Comparison of ENCODE assay signal across 18 cellular contexts in genomic region chr15:67009576-67010569, GRCh38. TPM values are rescaled to one million over a fixed set of nuclear protein-coding genes. Genes with fewer than 3 reads are reported as not detected.
DNase-seq lines count a peak whose midpoint lies in the region; ATAC-seq, FAIRE-seq and TF ChIP-seq lines count a peak whose summit lies in the region.
"Had no signal": no experiment of that assay in that cellular context is flagged by ENCODE, and none has a peak within 500 bp of the region (broad histone marks: within the 10 kb centered on the region; RNA-seq: fewer than 3 reads in every experiment).

No MANE protein-coding gene starts in this region.

- H3K4me3 Mint-ChIP-seq in activated CD8-positive, alpha-beta memory T cell treated with anti-CD3 and anti-CD28 coated beads, Interleukin-2, amount 10 ng/mL, durations not matched to agents 7 days and 5 days = no peak overlapping the region
- H3K4me3 Mint-ChIP-seq in osteocyte (ENCODE audit: unreplicated experiment) = no peak overlapping the region

- TF ChIP-seq RAD21 in GM12878 (IDR thresholded peaks at IDR 0.05; ENCODE audit: insufficient read depth, low read depth, low read length) = no peak

- peaks cover 3% of the 10 kb centered on the region for H3K27me3 Mint-ChIP-seq in activated CD8-positive, alpha-beta memory T cell treated with anti-CD3 and anti-CD28 coated beads, Interleukin-2, amount 10 ng/mL, durations not matched to agents 7 days and 5 days
- H3K27me3 Mint-ChIP-seq in osteocyte (ENCODE audit: unreplicated experiment) = no peaks in the 10 kb centered on the region

- no peak overlapping the region for H2AFZ ChIP-seq in GM12878 (ENCODE audit: control insufficient read depth, low read depth, low read length)

- H3K9me3 Mint-ChIP-seq in activated CD8-positive, alpha-beta memory T cell treated with anti-CD3 and anti-CD28 coated beads, Interleukin-2, amount 10 ng/mL, durations not matched to agents 7 days and 5 days (ENCODE audit: low read depth) = no peaks in the 10 kb centered on the region
- no peaks in the 10 kb centered on the region for H3K9me3 Mint-ChIP-seq in osteocyte (ENCODE audit: unreplicated experiment)

- intact Hi-C loops in GM12878 (cut with micrococcal nuclease; ENCODE audit: unreplicated experiment) = no loop called here

- peak; percentile 85 for ATAC-seq in activated CD8-positive, alpha-beta memory T cell treated with anti-CD3 and anti-CD28 coated beads, Interleukin-2, amount 10 ng/mL, durations not matched to agents 7 days and 5 days
- ATAC-seq in GM12878 (peak; percentile 64), GM21515 (IDR thresholded peaks at IDR 0.05; ENCODE audit: unreplicated experiment) (no peak)
- ATAC-seq: PC-3 had no signal

- no peak overlapping the region for H3K4me3 ChIP-seq in GM12865 (ENCODE audit: low read depth, low read length)
- no peak overlapping the region for H3K4me3 ChIP-seq in GM12878
- H3K4me3 ChIP-seq: SJCRH30 had no signal

- H4K20me1 ChIP-seq in GM12878 (ENCODE audit: control insufficient read depth, insufficient read depth) = no peaks in the 10 kb centered on the region

- CTCF ChIA-PET in activated CD8-positive, alpha-beta memory T cell treated with anti-CD3 and anti-CD28 coated beads, Interleukin-2, amount 10 ng/mL, durations not matched to agents 7 days and 5 days (lab: Charles Lee) = no interaction called here
- CTCF ChIA-PET in GM12878 (lab: Yijun Ruan, JAX) = interaction anchor here (0.6 kb wide), 1 partner anchor 169 kb away, joined by 4 read pairs; no protein-coding TSS in a partner anchor

- WGBS in GM12878 (ENCODE audit: insufficient coverage, insufficient replicate concordance, low lambda C conversion rate, missing lambda C conversion rate) = 49% methylated on average over 7 of the region's 7 CpGs

- RAD21 ChIA-PET in GM12878 (lab: Charles Lee; ENCODE audit: unreplicated experiment) = no interaction called here

- no peaks in the 10 kb centered on the region for H3K36me3 Mint-ChIP-seq in activated CD8-positive, alpha-beta memory T cell treated with anti-CD3 and anti-CD28 coated beads, Interleukin-2, amount 10 ng/mL, durations not matched to agents 7 days and 5 days
- H3K36me3 Mint-ChIP-seq in osteocyte (ENCODE audit: unreplicated experiment) = no peaks in the 10 kb centered on the region

- H3K27ac ChIP-seq in GM12878 (ENCODE audit: control insufficient read depth, insufficient read depth) = no peak overlapping the region
- H3K27ac ChIP-seq: RWPE1, SJCRH30 had no signal

- H3K27me3 ChIP-seq in GM12878 (replicated peaks in 1 of 2; ENCODE audit: control insufficient read depth in 2 of 2, insufficient read depth in 2 of 2, low read length in 1 of 2) = no peaks in the 10 kb centered on the region
- H3K27me3 ChIP-seq: SJCRH30 had no signal

- H3K79me2 ChIP-seq in GM12878 (ENCODE audit: control insufficient read depth, insufficient read depth, low read length) = no peaks in the 10 kb centered on the region

- POLR2A ChIA-PET in GM12878 (lab: Charles Lee) = no interaction called here

- SMC1A ChIA-PET in GM12878 (lab: Charles Lee; ENCODE audit: uncharacterized antibody, unreplicated experiment) = no interaction called here

- no peak for FAIRE-seq in GM12878 (lab: Jason Lieb, UNC)
- FAIRE-seq: A204.1, H54 had no signal

- in situ Hi-C loops in GM12878 (cut with MboI) = no loop called here

- no peak for TF ChIP-seq EP300 in GM12878 (IDR thresholded peaks at IDR 0.05; ENCODE audit: borderline replicate concordance in 1 of 2, control insufficient read depth in 1 of 2, low read depth in 2 of 2, low read length in 2 of 2)

- H3K4me2 ChIP-seq in GM12878 (ENCODE audit: control insufficient read depth, insufficient read depth) = no peak overlapping the region

- no peaks in the 10 kb centered on the region for H3K36me3 ChIP-seq in GM12878 (ENCODE audit: control insufficient read depth in 2 of 2, insufficient read depth in 2 of 2, low read length in 1 of 2)
- H3K36me3 ChIP-seq: SJCRH30 had no signal

- BruUV-seq in GM12878 (replicated peaks; lab: Mats Ljungman, UMichigan) = no TSS peak

- H3K4me1 ChIP-seq in GM12878 (ENCODE audit: control insufficient read depth, insufficient read depth, low read length) = no peaks in the 10 kb centered on the region

- H3K4me1 Mint-ChIP-seq in activated CD8-positive, alpha-beta memory T cell treated with anti-CD3 and anti-CD28 coated beads, Interleukin-2, amount 10 ng/mL, durations not matched to agents 7 days and 5 days = peaks cover 9% of the 10 kb centered on the region
- peaks cover 48% of the 10 kb centered on the region for H3K4me1 Mint-ChIP-seq in osteocyte (ENCODE audit: unreplicated experiment)

- H3K9me3 ChIP-seq in GM12878 (replicated peaks; ENCODE audit: control insufficient read depth, insufficient read depth, low read length) = no peaks in the 10 kb centered on the region
- H3K9me3 ChIP-seq: SJCRH30 had no signal

- H3K9ac ChIP-seq in GM12878 (ENCODE audit: control insufficient read depth, insufficient read depth, low read length) = no peak overlapping the region

- TF ChIP-seq CTCF in GM12865 (IDR thresholded peaks at IDR 0.05; ENCODE audit: insufficient read depth, low read depth, low read length, missing control alignments) (no peak), GM12878 (IDR thresholded peaks at IDR 0.05 in 2 of 3, conservative IDR thresholded peaks at IDR 0.05 in 1 of 3; ENCODE audit: control insufficient read depth in 2 of 3, extremely low read depth in 1 of 3, insufficient read depth in 1 of 3, low read depth in 3 of 3, low read length in 3 of 3) (no peak), osteocyte (IDR thresholded peaks at IDR 0.05) (no peak)

- peak; percentile 48 for DNase-seq in activated CD8-positive, alpha-beta memory T cell treated with anti-CD3 and anti-CD28 coated beads, Interleukin-2, amount 10 ng/mL, durations not matched to agents 7 days and 5 days
- no peak for DNase-seq in activated CD8-positive, alpha-beta memory T cell treated with anti-CD3 and anti-CD28 coated beads, Interleukin-2, amount 50 U/mL, for 4 hours
- DNase-seq in GM12865 (ENCODE audit: low read depth) (peak; percentile 57), GM12878 (ENCODE audit: low read depth, low spot score) (no peak), osteocyte (ENCODE audit: extremely low spot score, unreplicated experiment) (peak; percentile 11), HT-29 (ENCODE audit: low spot score) (no peak), medulla oblongata (ENCODE audit: extremely low spot score) (no peak)
- DNase-seq: C1 segment of cervical spinal cord, GF-D8, NCI-H1105 treated with DMSO at 0.1 percent for 48 hours, NCI-H1694 treated with DMSO at 0.1 percent for 48 hours, NCI-H446, PC-3 had no signal

- no peak overlapping the region for H3K27ac Mint-ChIP-seq in activated CD8-positive, alpha-beta memory T cell treated with anti-CD3 and anti-CD28 coated beads, Interleukin-2, amount 10 ng/mL, durations not matched to agents 7 days and 5 days
- no peak overlapping the region for H3K27ac Mint-ChIP-seq in osteocyte (ENCODE audit: unreplicated experiment)

- no peak for TF ChIP-seq POLR2A in GM12878 (IDR thresholded peaks at IDR 0.05; ENCODE audit: low read depth, low read length)

TF ChIP-seq in GM12878, 131 proteins besides CTCF, POLR2A, EP300 and RAD21:
- TF ChIP-seq MEF2A (IDR thresholded peaks at IDR 0.05; ENCODE audit: insufficient read depth, low read depth, low read length) = no peak
- no peak for TF ChIP-seq MLLT1 (IDR thresholded peaks at IDR 0.05)
- TF ChIP-seq SMAD1 (IDR thresholded peaks at IDR 0.05; ENCODE audit: low read depth, partially characterized antibody) = no peak

RNA-seq across cellular contexts. Expression of gene SMAD3, which starts 55.5 kb away (rescaled TPM):
- total RNA-seq in activated CD8-positive, alpha-beta memory T cell treated with anti-CD3 and anti-CD28 coated beads, Interleukin-2, amount 10 ng/mL, durations not matched to agents 7 days and 5 days = 10 to 100 TPM; 87.1 to 88.0 TPM
- total RNA-seq in GM12878 (2013; cell fraction: nucleolus; rRNA removed) = 119 and 128 TPM in 2 replicates
- total RNA-seq in GM12878 (2014; rRNA removed) (12.2 and 15.6 TPM in 2 replicates), GM12878 (2014; rRNA removed; fragmentation: Illumina TruSeq; extraction: Trizol) (11.7 and 13.3 TPM in 2 replicates), GM12878 (2021) (39.9 and 40.0 TPM in 2 replicates), osteocyte (35.8 and 39.7 TPM in 2 replicates)
- 17.0 TPM for polyA plus RNA-seq in GM12878 (2011; ENCODE audit: low read depth)
- polyA plus RNA-seq in GM12878 (2011; rRNA removed) (15.0 and 28.2 TPM in 2 replicates), GM12878 (2014; fragmentation: Illumina TruSeq; extraction: Trizol) (31.9 and 43.2 TPM in 2 replicates), GM12878 (2014; fragmentation: Nextera tagmentation; extraction: Ambion mirVana) (1 to 10 TPM; 5.6 to 6.6 TPM), GM12878 (2014; rRNA removed) (22.4 and 27.7 TPM in 2 replicates), GM12878 (2016; fragmentation: Nextera tagmentation; extraction: Ambion mirVana) (10 to 100 TPM in 1 of 2 experiments, 1 to 10 TPM in 1; 8.0 to 18.7 TPM)
- polyA plus RNA-seq in GM12878 (2011; cell fraction: cytosol; rRNA removed) = 21.5 and 22.5 TPM in 2 replicates
- 85.6 and 92.9 TPM in 2 replicates for polyA plus RNA-seq in GM12878 (2011; cell fraction: nucleus; rRNA removed)
- polyA plus RNA-seq in GM12878 (2012) = 41.6 and 42.7 TPM in 2 replicates
- 23.3 and 26.4 TPM in 2 replicates for polyA minus RNA-seq in GM12878 (2011; rRNA and poly(A)+ RNA removed)
- 11.1 and 14.3 TPM in 2 replicates for polyA minus RNA-seq in GM12878 (2011; cell fraction: cytosol; rRNA and poly(A)+ RNA removed)
- 17.3 and 26.6 TPM in 2 replicates for polyA minus RNA-seq in GM12878 (2011; cell fraction: nucleus; rRNA and poly(A)+ RNA removed)
- total RNA-seq in HT-29 (2014; rRNA removed; shearing (Covaris generic)) = 63.5 and 82.5 TPM in 2 replicates

Comparison
In these comparisons a context has a peak if more than half of its experiments do, and no peak if none do; other contexts are left out.
1. DNase-seq: peak in activated CD8-positive, alpha-beta memory T cell treated with anti-CD3 and anti-CD28 coated beads, Interleukin-2, amount 10 ng/mL, durations not matched to agents 7 days and 5 days (single experiment), GM12865 (single experiment) and osteocyte (single experiment); none in activated CD8-positive, alpha-beta memory T cell treated with anti-CD3 and anti-CD28 coated beads, Interleukin-2, amount 50 U/mL, for 4 hours (single experiment), GM12878 (single experiment), HT-29 (single experiment) and medulla oblongata (single experiment).